16 cellular contexts compared by ENCODE assay signal in the genomic region with DNA sequence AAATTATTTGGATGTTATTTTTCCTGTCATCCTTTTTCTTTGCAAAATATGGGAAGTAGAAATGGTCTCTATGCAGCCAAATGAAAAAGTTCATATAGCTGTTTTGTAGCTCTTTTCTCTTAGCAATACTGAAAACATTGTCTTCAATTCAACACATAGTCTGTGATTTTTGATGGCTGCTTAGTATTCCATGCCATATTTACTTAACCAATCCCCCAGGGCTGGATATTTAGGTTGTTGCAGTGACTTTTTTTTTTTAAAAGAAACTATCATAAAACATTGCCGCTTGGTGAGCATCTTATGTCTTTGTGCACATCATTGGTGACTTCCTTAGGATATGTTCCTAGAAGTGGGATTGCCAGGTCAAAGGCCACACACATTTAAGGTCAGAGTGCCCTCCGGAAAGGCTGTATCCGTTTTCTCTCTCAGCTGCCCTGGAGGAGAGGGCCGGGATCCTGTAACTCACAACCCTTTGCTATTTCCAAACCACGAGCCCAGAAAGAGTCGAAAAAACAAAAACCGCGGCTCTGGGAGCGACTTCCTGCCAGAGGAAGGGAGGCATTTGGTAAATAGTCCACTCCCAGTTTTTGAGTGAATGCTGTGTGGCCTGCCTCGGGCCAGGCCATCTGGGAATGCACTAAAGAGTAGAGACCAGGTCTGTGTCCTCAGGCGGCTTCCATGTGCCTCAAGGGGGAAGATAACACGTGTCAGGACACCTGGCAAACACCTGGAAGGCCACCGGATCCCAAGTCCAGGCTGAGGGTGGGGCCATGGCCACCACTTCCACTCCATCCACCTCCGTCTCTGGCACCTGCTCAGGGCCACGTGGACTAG. TPM values are rescaled to one million over a fixed set of nuclear protein-coding genes. Genes with fewer than 3 reads are reported as not detected.
DNase-seq lines count a peak whose midpoint lies in the region; ATAC-seq, FAIRE-seq and TF ChIP-seq lines count a peak whose summit lies in the region.
"Had no signal": no experiment of that assay in that cellular context is flagged by ENCODE, and none has a peak within 500 bp of the region (broad histone marks: within the 10 kb centered on the region; RNA-seq: fewer than 3 reads in every experiment).

No MANE protein-coding gene starts in this region.

- H3K27me3 Mint-ChIP-seq in progenitor cell of endocrine pancreas: no peaks in the 10 kb centered on the region
- no peaks in the 10 kb centered on the region for H3K27me3 Mint-ChIP-seq in activated naive CD8-positive, alpha-beta T cell treated with anti-CD3 and anti-CD28 coated beads for 36 hours

- intact Hi-C loops in HepG2 (cut with micrococcal nuclease; ENCODE audit: unreplicated experiment): no loop called here

- no peak overlapping the region for H3K4me2 ChIP-seq in HepG2 (ENCODE audit: low read depth, low read length)

- no peak overlapping the region for H3K9ac ChIP-seq in liver (ENCODE audit: low read depth in 1 of 2, low read length in 2 of 2)
- no peak overlapping the region for H3K9ac ChIP-seq in HepG2 (ENCODE audit: insufficient read depth, low read depth, low read length)
- peak overlapping the region; percentile 31 for H3K9ac ChIP-seq in mucosa of stomach (ENCODE audit: low read length)
- H3K9ac ChIP-seq: parathyroid adenoma had no signal

- H2AFZ ChIP-seq in HepG2 (ENCODE audit: low read length): no peak overlapping the region
- H2AFZ ChIP-seq: parathyroid adenoma had no signal

- in situ Hi-C loops in HepG2 (cut with HindIII; ENCODE audit: extremely low pct_ligation_motif_present, low pct_unique_long_range_greater_than_20kb): no loop called here

- H3K36me3 ChIP-seq in liver (ENCODE audit: control insufficient read depth in 4 of 4, insufficient read depth in 3 of 4, low read depth in 1 of 4, low read length in 3 of 4) (no peaks in the 10 kb centered on the region), HepG2 (replicated peaks in 1 of 2; ENCODE audit: control insufficient read depth in 1 of 2, insufficient read depth in 2 of 2, low read length in 2 of 2) (no peaks in the 10 kb centered on the region), mucosa of stomach (ENCODE audit: control insufficient read depth, insufficient read depth, low read length) (no peaks in the 10 kb centered on the region)
- H3K36me3 ChIP-seq: brain microvascular endothelial cell had no signal

- H3K9me3 ChIP-seq in liver (ENCODE audit: control insufficient read depth in 4 of 4, low read length in 3 of 4): no peaks in the 10 kb centered on the region
- H3K9me3 ChIP-seq in HepG2 (ENCODE audit: low read length): no peaks in the 10 kb centered on the region
- no peaks in the 10 kb centered on the region for H3K9me3 ChIP-seq in mucosa of stomach (ENCODE audit: control insufficient read depth, low read length)

- peaks cover 5% of the 10 kb centered on the region for H3K36me3 Mint-ChIP-seq in progenitor cell of endocrine pancreas (ENCODE audit: insufficient read depth)
- no peaks in the 10 kb centered on the region for H3K36me3 Mint-ChIP-seq in activated naive CD8-positive, alpha-beta T cell treated with anti-CD3 and anti-CD28 coated beads for 36 hours

- no peak for TF ChIP-seq EP300 in HepG2 (IDR thresholded peaks at IDR 0.05; ENCODE audit: low read depth in 2 of 2, low read length in 2 of 2)
- TF ChIP-seq EP300 in HepG2 (CRISPR knock-in tag; IDR thresholded peaks at IDR 0.05; ENCODE audit: borderline replicate concordance): no peak

- 62% methylated on average over 15 of the region's 15 CpGs for WGBS in liver
- WGBS in HepG2 (ENCODE audit: low lambda C conversion rate): 93% methylated on average over 11 of the region's 15 CpGs

- FAIRE-seq in HepG2 (lab: Jason Lieb, UNC): no peak
- FAIRE-seq: keratinocyte had no signal

- TF ChIP-seq RAD21 in liver (IDR thresholded peaks at IDR 0.05) (no peak), HepG2 (CRISPR knock-in tag; IDR thresholded peaks at IDR 0.05) (no peak)

- peaks cover 23% of the 10 kb centered on the region for H3K4me1 Mint-ChIP-seq in progenitor cell of endocrine pancreas (ENCODE audit: low read depth)
- H3K4me1 Mint-ChIP-seq in activated naive CD8-positive, alpha-beta T cell treated with anti-CD3 and anti-CD28 coated beads for 36 hours: no peaks in the 10 kb centered on the region

- H3K4me3 ChIP-seq in liver (ENCODE audit: low read depth in 1 of 3, low read length in 3 of 3) (no peak overlapping the region), HepG2 (replicated peaks in 1 of 3; ENCODE audit: insufficient read depth in 1 of 3, low read depth in 2 of 3, low read length in 3 of 3) (no peak overlapping the region), mucosa of stomach (ENCODE audit: low read length) (no peak overlapping the region)

- DNase-seq in HepG2 (ENCODE audit: low spot score) (no peak), fibroblast of gingiva (ENCODE audit: low read depth) (peak; percentile 58), progenitor cell of endocrine pancreas (ENCODE audit: low spot score, unreplicated experiment) (no peak), NCI-H1436 treated with DMSO at 0.1 percent for 48 hours (lab: John Stamatoyannopoulos, UW) (no peak)
- no peak for DNase-seq in activated naive CD8-positive, alpha-beta T cell treated with anti-CD3 and anti-CD28 coated beads for 36 hours
- DNase-seq: brain microvascular endothelial cell, DMS79, MV-4-11, NCI-H446, RPMI8226 had no signal

- peaks cover 0 to 10% (median 7%) of the 10 kb centered on the region in 4 donors for H3K4me1 ChIP-seq in liver (ENCODE audit: control insufficient read depth in 4 of 4, insufficient read depth in 4 of 4, low read length in 3 of 4)
- peaks cover 51% of the 10 kb centered on the region for H3K4me1 ChIP-seq in HepG2 (ENCODE audit: insufficient read depth, low read length)
- H3K4me1 ChIP-seq in mucosa of stomach (ENCODE audit: control insufficient read depth, insufficient read depth, low read length): peaks cover 39% of the 10 kb centered on the region
- H3K4me1 ChIP-seq: parathyroid adenoma had no signal

- H3K4me3 Mint-ChIP-seq in progenitor cell of endocrine pancreas (ENCODE audit: low read depth): no peak overlapping the region
- no peak overlapping the region for H3K4me3 Mint-ChIP-seq in activated naive CD8-positive, alpha-beta T cell treated with anti-CD3 and anti-CD28 coated beads for 36 hours
- H3K4me3 Mint-ChIP-seq: stimulated activated naive CD8-positive, alpha-beta T cell treated with anti-CD3 and anti-CD28 coated beads, Interleukin-15, Interleukin-2, amounts not matched to agents 100 ng/mL and 50 ng/mL, for 24 hours had no signal

- ATAC-seq in HepG2: no peak
- ATAC-seq in activated CD4-positive, CD25-positive, alpha-beta regulatory T cell treated with anti-CD3 and anti-CD28 coated beads, Interleukin-2, amount 50 U/mL, for 24 hours: no peak

- TF ChIP-seq POLR2A in HepG2 (IDR thresholded peaks at IDR 0.05; ENCODE audit: insufficient read depth in 1 of 2, low read depth in 2 of 2, low read length in 2 of 2): no peak

- TF ChIP-seq CTCF in liver (IDR thresholded peaks at IDR 0.05; ENCODE audit: low read depth, low read length, missing input control) (no peak), HepG2 (CRISPR knock-in tag; IDR thresholded peaks at IDR 0.05) (no peak), progenitor cell of endocrine pancreas (IDR thresholded peaks at IDR 0.05; ENCODE audit: unreplicated experiment) (no peak)

- no TSS peak for BruUV-seq in HepG2 (replicated peaks; lab: Mats Ljungman, UMichigan)

- H3K27ac ChIP-seq in liver (ENCODE audit: low read depth in 1 of 2, low read length in 2 of 2): peak overlapping the region; percentile 1 to 70
- H3K27ac ChIP-seq in HepG2 (ENCODE audit: extremely low read length, insufficient read depth, low read length): no peak overlapping the region
- H3K27ac ChIP-seq: brain microvascular endothelial cell, parathyroid adenoma had no signal

- POLR2A ChIA-PET in HepG2 (lab: Yijun Ruan, JAX): no interaction called here

- CTCF ChIA-PET in HepG2 (lab: Yijun Ruan, JAX; ENCODE audit: low intra/inter-chr PET ratio, low total read pairs): no interaction called here

- no peaks in the 10 kb centered on the region for H3K79me2 ChIP-seq in HepG2 (ENCODE audit: insufficient read depth, low read length)
- H3K79me2 ChIP-seq: parathyroid adenoma had no signal

- H3K27me3 ChIP-seq in liver (ENCODE audit: control insufficient read depth in 4 of 4, insufficient read depth in 4 of 4, low read length in 3 of 4) (no peaks in the 10 kb centered on the region), HepG2 (ENCODE audit: control insufficient read depth in 1 of 2, insufficient read depth in 2 of 2, low read length in 2 of 2) (no peaks in the 10 kb centered on the region), mucosa of stomach (ENCODE audit: control insufficient read depth, insufficient read depth, low read length) (no peaks in the 10 kb centered on the region)
- H3K27me3 ChIP-seq: brain microvascular endothelial cell had no signal

- H3K9me3 Mint-ChIP-seq in progenitor cell of endocrine pancreas (ENCODE audit: low read depth): no peaks in the 10 kb centered on the region
- no peaks in the 10 kb centered on the region for H3K9me3 Mint-ChIP-seq in activated naive CD8-positive, alpha-beta T cell treated with anti-CD3 and anti-CD28 coated beads for 36 hours
- H3K9me3 Mint-ChIP-seq: stimulated activated naive CD8-positive, alpha-beta T cell treated with anti-CD3 and anti-CD28 coated beads, Interleukin-15, Interleukin-2, amounts not matched to agents 100 ng/mL and 50 ng/mL, for 24 hours had no signal

- H3K27ac Mint-ChIP-seq in progenitor cell of endocrine pancreas: no peak overlapping the region
- H3K27ac Mint-ChIP-seq in activated naive CD8-positive, alpha-beta T cell treated with anti-CD3 and anti-CD28 coated beads for 36 hours: no peak overlapping the region
- H3K27ac Mint-ChIP-seq: stimulated activated naive CD8-positive, alpha-beta T cell treated with anti-CD3 and anti-CD28 coated beads, Interleukin-15, Interleukin-2, amounts not matched to agents 100 ng/mL and 50 ng/mL, for 24 hours had no signal

- no peaks in the 10 kb centered on the region for H4K20me1 ChIP-seq in HepG2 (ENCODE audit: insufficient read depth, low read length)

RNA-seq across cellular contexts. Expression of a gene that starts 41.9 kb away (rescaled TPM):
- 10 to 100 TPM; 14.1 to 15.1 TPM for total RNA-seq in liver
- polyA plus RNA-seq in liver: 1 to 10 TPM; 1.2 to 7.9 TPM
- total RNA-seq in HepG2 (2016; rRNA removed; fragmentation: Illumina TruSeq; extraction: Trizol): 2.6 and 4.4 TPM in 2 replicates
- 0.79 and 0.91 TPM in 2 replicates for total RNA-seq in HepG2 (2016; cell fraction: cytosol; rRNA removed; fragmentation: Illumina TruSeq; extraction: Trizol; ENCODE audit: low read depth)
- 2.3 and 4.5 TPM in 2 replicates for total RNA-seq in HepG2 (2016; cell fraction: insoluble cytoplasmic fraction; rRNA removed; fragmentation: Illumina TruSeq; extraction: Trizol)
- 2.0 and 2.2 TPM in 2 replicates for total RNA-seq in HepG2 (2016; cell fraction: membrane; rRNA removed; fragmentation: Illumina TruSeq; extraction: Trizol)
- 7.0 and 9.1 TPM in 2 replicates for total RNA-seq in HepG2 (2016; cell fraction: nucleus; rRNA removed; fragmentation: Illumina TruSeq; extraction: Trizol)
- polyA plus RNA-seq in HepG2 (2011; rRNA removed): 3.1 and 3.3 TPM in 2 replicates
- 1.3 and 2.9 TPM in 2 replicates for polyA plus RNA-seq in HepG2 (2011; cell fraction: cytosol; rRNA removed)
- polyA plus RNA-seq in HepG2 (2011; cell fraction: nucleus; rRNA removed): 6.7 and 14.1 TPM in 2 replicates
- 3.3 and 3.9 TPM in 2 replicates for polyA plus RNA-seq in HepG2 (2012)
- 1.1 and 2.0 TPM in 2 replicates for polyA plus RNA-seq in HepG2 (2016; cell fraction: cytosol; fragmentation: Illumina TruSeq; extraction: Trizol; ENCODE audit: low read depth)
- 2.3 and 2.9 TPM in 2 replicates for polyA plus RNA-seq in HepG2 (2016; cell fraction: insoluble cytoplasmic fraction; fragmentation: Illumina TruSeq; extraction: Trizol; ENCODE audit: low read depth)
- 1.5 and 2.1 TPM in 2 replicates for polyA plus RNA-seq in HepG2 (2016; cell fraction: membrane; fragmentation: Illumina TruSeq; extraction: Trizol; ENCODE audit: low read depth)
- polyA plus RNA-seq in HepG2 (2016; cell fraction: nucleus; fragmentation: Illumina TruSeq; extraction: Trizol; ENCODE audit: insufficient read depth, low read depth): 7.1 and 8.1 TPM in 2 replicates
- polyA minus RNA-seq in HepG2 (2011; rRNA and poly(A)+ RNA removed; ENCODE audit: low replicate concordance): 19.3 and 109 TPM in 2 replicates
- polyA minus RNA-seq in HepG2 (2011; cell fraction: cytosol; rRNA and poly(A)+ RNA removed): 5.3 and 5.6 TPM in 2 replicates
- 11.7 and 25.1 TPM in 2 replicates for polyA minus RNA-seq in HepG2 (2011; cell fraction: nucleus; rRNA and poly(A)+ RNA removed)
- total RNA-seq in progenitor cell of endocrine pancreas: 35.5 and 38.9 TPM in 2 replicates
- under 1 TPM; 0.04 to 0.10 TPM for total RNA-seq in activated naive CD8-positive, alpha-beta T cell treated with anti-CD3 and anti-CD28 coated beads for 36 hours
